21 cellular contexts compared by ENCODE assay signal in the genomic region with DNA sequence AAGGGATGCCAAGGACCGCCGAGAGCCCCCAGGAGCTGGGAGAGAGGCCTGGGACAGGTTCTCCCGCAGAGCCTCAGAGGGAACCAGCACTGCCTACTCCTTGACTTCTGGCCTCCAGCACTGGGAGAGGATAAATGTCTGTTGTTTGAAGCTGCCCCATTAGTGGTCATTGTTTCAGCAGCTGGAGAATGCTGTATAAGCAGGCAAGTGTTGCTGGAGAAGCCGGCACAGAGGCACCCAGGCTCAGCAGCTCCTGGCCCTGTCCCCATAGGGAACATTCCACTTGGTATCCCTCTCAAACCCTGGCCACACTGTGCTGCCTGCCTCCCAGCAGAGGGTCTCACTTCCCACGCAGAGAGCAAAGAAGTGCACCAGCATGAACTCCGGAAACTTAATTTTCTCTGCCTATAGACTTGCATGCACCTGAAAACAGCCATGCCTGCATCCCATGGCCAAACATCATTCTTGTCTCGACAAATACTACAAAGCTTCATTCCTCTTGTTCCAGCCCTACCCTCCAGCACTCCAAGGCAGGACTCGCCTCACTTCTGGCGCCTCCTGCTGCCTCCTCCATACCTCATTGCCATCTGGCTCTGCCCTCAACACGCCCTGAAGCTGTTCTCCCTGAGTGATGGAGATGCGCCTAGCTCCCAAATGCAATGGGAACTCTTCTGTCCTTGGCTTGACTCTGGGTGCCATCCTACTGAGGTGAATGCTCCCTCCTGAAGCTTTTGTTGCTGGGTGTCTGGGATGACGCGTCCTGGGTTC.
DNase-seq lines count a peak whose midpoint lies in the region; ATAC-seq and TF ChIP-seq lines count a peak whose summit lies in the region.
"Had no signal": no experiment of that assay in that cellular context is flagged by ENCODE, and none has a peak within 500 bp of the region (broad histone marks: within the 10 kb centered on the region; RNA-seq: fewer than 3 reads in every experiment).

No MANE protein-coding gene starts in this region.

- H3K4ac ChIP-seq in H9 (ENCODE audit: low read depth, low read length): no peak overlapping the region

- WGBS in H9 (ENCODE audit: extremely low coverage, insufficient read length, low lambda C conversion rate): no CpG with 5 or more reads among the region's 13 CpGs

- H3K36me3 ChIP-seq in OCI-LY3 (replicated peaks; ENCODE audit: low read depth, low read length): no peaks in the 10 kb centered on the region
- H3K36me3 ChIP-seq: tibial artery had no signal

- no peak overlapping the region for H4K91ac ChIP-seq in H9 (ENCODE audit: insufficient read length, low read depth, low read length)

- no peak overlapping the region for H3T11ph ChIP-seq in H9 (ENCODE audit: low read length)

- H3K4me1 ChIP-seq in H9 (ENCODE audit: insufficient read depth, low read length): no peaks in the 10 kb centered on the region
- H3K4me1 ChIP-seq in OCI-LY3 (ENCODE audit: low read length): no peaks in the 10 kb centered on the region

- H3K27me3 Mint-ChIP-seq in H9 (ENCODE audit: low read depth): peaks cover 9% of the 10 kb centered on the region

- no peak for ATAC-seq in GM21529 (IDR thresholded peaks at IDR 0.05; ENCODE audit: unreplicated experiment)
- ATAC-seq in HG03135 (IDR thresholded peaks at IDR 0.05; ENCODE audit: unreplicated experiment): no peak
- ATAC-seq: sciatic nerve; stimulated activated memory B cell treated with anti-CD40 and anti-IgM and Interleukin-4, amounts not matched to agents 10 μg/mL and 1 μg/mL and 100 μg/mL, for 72 hours had no signal

- no peak overlapping the region; the same call in 1 of the 2 replicates for H3K14ac ChIP-seq in H9 (ENCODE audit: insufficient read depth, low read length)

- no peak overlapping the region for H2BK5ac ChIP-seq in H9 (ENCODE audit: insufficient read length, low read length)

- no peak overlapping the region for H2BK20ac ChIP-seq in H9 (ENCODE audit: low read depth, low read length, poor library complexity, severe bottlenecking)

- H3K18ac ChIP-seq in H9 (ENCODE audit: insufficient read length, low read depth, low read length): no peak overlapping the region

- no peak overlapping the region for H3K23ac ChIP-seq in H9 (ENCODE audit: insufficient read length, low read depth, low read length)

- H4K5ac ChIP-seq in H9 (ENCODE audit: insufficient read length, low read depth, low read length): no peak overlapping the region

- H4K20me1 ChIP-seq in H9 (ENCODE audit: control insufficient read depth, insufficient read depth, insufficient read length): no peaks in the 10 kb centered on the region
- no peaks in the 10 kb centered on the region for H4K20me1 ChIP-seq in OCI-LY3 (ENCODE audit: insufficient read depth, low read length)

- peaks cover 4 to 10% of the 10 kb centered on the region in 2 experiments; a peak in 3 of 4 replicates for H3K4me1 Mint-ChIP-seq in H9

- no peak for DNase-seq in H9
- peak; percentile 41 for DNase-seq in epithelial cell of esophagus (ENCODE audit: low read depth)
- peak; percentile 89 for DNase-seq in pons (ENCODE audit: low spot score)
- no peak for DNase-seq in SKM-1 treated with dmso at 0.1 percent for 144 hours (lab: John Stamatoyannopoulos, UW; ENCODE audit: unreplicated experiment)
- DNase-seq: activated CD4-positive, alpha-beta T cell treated with anti-CD3 and anti-CD28 coated beads, Interleukin-2, amount 50 U/mL, for 4 hours; activated gamma-delta T cell treated with Interleukin-2 at 50 U/mL for 16 hours; activated T-cell treated with anti-CD3 and anti-CD28 coated beads for 4 hours; amniotic stem cell; central memory CD4-positive, alpha-beta T cell; effector CD4-positive, alpha-beta T cell; NCI-H1048; NCI-H2107; NCI-H510A treated with DMSO at 0.1 percent for 48 hours; occipital lobe; T-helper 2 cell; tibial artery had no signal

- H3K56ac ChIP-seq in H9 (ENCODE audit: insufficient read length, low read depth, low read length): no peak overlapping the region

- no peaks in the 10 kb centered on the region for H3K79me2 ChIP-seq in H9 (ENCODE audit: insufficient read depth, low read length)
- H3K79me2 ChIP-seq in OCI-LY3 (ENCODE audit: low read length): no peaks in the 10 kb centered on the region

- H3K27me3 ChIP-seq in H9 (ENCODE audit: insufficient read depth, low read length): no peaks in the 10 kb centered on the region
- H3K27me3 ChIP-seq in OCI-LY3 (ENCODE audit: low read depth, low read length): peaks cover 2% of the 10 kb centered on the region; the same call in 1 of the 2 replicates

- no peak overlapping the region for H3K9ac ChIP-seq in H9 (ENCODE audit: extremely low read depth, insufficient read length, low read length)
- H3K9ac ChIP-seq in OCI-LY3 (ENCODE audit: low read length): no peak overlapping the region

- no peak overlapping the region for H2BK120ac ChIP-seq in H9 (ENCODE audit: low read depth, low read length, poor library complexity, severe bottlenecking)

- H3K36me3 Mint-ChIP-seq in H9 (ENCODE audit: insufficient read depth in 1 of 3, low read depth in 3 of 3): peaks cover 0 to 4% (median 0%) of the 10 kb centered on the region in 3 experiments; a peak in 4 of 7 replicates
- H3K36me3 Mint-ChIP-seq: stimulated activated memory B cell treated with anti-CD40 and anti-IgM and Interleukin-4, amounts not matched to agents 10 μg/mL and 1 μg/mL and 100 μg/mL, for 72 hours had no signal

- no peak overlapping the region for H4K8ac ChIP-seq in H9 (replicated peaks; ENCODE audit: insufficient read length, low read depth, low read length)

- H2AFZ ChIP-seq in H9 (ENCODE audit: low read length) (no peak overlapping the region), OCI-LY3 (ENCODE audit: low read depth, low read length) (no peak overlapping the region)

- H3K4me2 ChIP-seq in H9 (ENCODE audit: insufficient read depth, insufficient read length, low read length): no peak overlapping the region
- no peak overlapping the region for H3K4me2 ChIP-seq in OCI-LY3 (ENCODE audit: low read length)

- H3K9me3 Mint-ChIP-seq in H9: no peaks in the 10 kb centered on the region
- H3K9me3 Mint-ChIP-seq: stimulated activated memory B cell treated with anti-CD40 and anti-IgM and Interleukin-4, amounts not matched to agents 10 μg/mL and 1 μg/mL and 100 μg/mL, for 72 hours had no signal

- peak; percentile 34; the same call in 2 of the 3 replicates for TF ChIP-seq CTCF in H9 (conservative IDR thresholded peaks at IDR 0.05)
- TF ChIP-seq CTCF in OCI-LY3 (IDR thresholded peaks at IDR 0.05; ENCODE audit: low read depth, low read length): peak; percentile 15; the same call in 1 of the 2 replicates
- no peak for TF ChIP-seq CTCF in epithelial cell of esophagus (IDR thresholded peaks at IDR 0.05; ENCODE audit: insufficient read depth, low read depth, low read length, missing control alignments)

- no peak overlapping the region for H2BK12ac ChIP-seq in H9 (ENCODE audit: insufficient read length, low read depth, low read length)

- H3K23me2 ChIP-seq in H9 (ENCODE audit: insufficient read length, low read depth, low read length, poor library complexity, severe bottlenecking): peaks cover 10% of the 10 kb centered on the region

- H2AK5ac ChIP-seq in H9 (ENCODE audit: insufficient read length, low read length): no peak overlapping the region

- no peak overlapping the region for H3K27ac Mint-ChIP-seq in H9
- H3K27ac Mint-ChIP-seq: stimulated activated memory B cell treated with anti-CD40 and anti-IgM and Interleukin-4, amounts not matched to agents 10 μg/mL and 1 μg/mL and 100 μg/mL, for 72 hours had no signal

- no peak overlapping the region for H3K4me3 Mint-ChIP-seq in H9
- H3K4me3 Mint-ChIP-seq: stimulated activated memory B cell treated with anti-CD40 and anti-IgM and Interleukin-4, amounts not matched to agents 10 μg/mL and 1 μg/mL and 100 μg/mL, for 72 hours had no signal

- H3K9me3 ChIP-seq in H9 (ENCODE audit: control insufficient read depth, low read depth, low read length): no peaks in the 10 kb centered on the region
- H3K9me3 ChIP-seq in OCI-LY3 (ENCODE audit: insufficient read depth, low read length): no peaks in the 10 kb centered on the region
- H3K9me3 ChIP-seq: tibial artery had no signal

- H2BK15ac ChIP-seq in H9 (ENCODE audit: low read depth, low read length): no peak overlapping the region

- H3K4me3 ChIP-seq in OCI-LY3 (ENCODE audit: low read length): no peak overlapping the region
- H3K4me3 ChIP-seq in epithelial cell of esophagus (ENCODE audit: low read length): no peak overlapping the region
- H3K4me3 ChIP-seq: tibial artery had no signal

- H3K27ac ChIP-seq in H9 (ENCODE audit: insufficient read length, low read depth, low read length): no peak overlapping the region
- no peak overlapping the region for H3K27ac ChIP-seq in OCI-LY3 (ENCODE audit: low read length)
- H3K27ac ChIP-seq: tibial artery had no signal

- no peaks in the 10 kb centered on the region for H3K79me1 ChIP-seq in H9 (ENCODE audit: insufficient read depth, low read depth, low read length, poor library complexity, severe bottlenecking)

Comparison
In these comparisons a context has a peak if more than half of its experiments do, and no peak if none do; other contexts are left out.
1. DNase-seq: peak in epithelial cell of esophagus (single experiment) and pons (single experiment); none in H9 (single experiment) and SKM-1 treated with dmso at 0.1 percent for 144 hours (single experiment).